In genomic region chr1:154726443-154726842, GRCh38 we compare ENCODE assay signal across 12 cellular contexts.
A peak's percentile ranks its signal among the peaks of the same experiment; 100 is the strongest.
DNase-seq lines count a peak whose midpoint lies in the region; ATAC-seq and TF ChIP-seq lines count a peak whose summit lies in the region.
"Had no signal": no experiment of that assay in that cellular context is flagged by ENCODE, and none has a peak within 500 bp of the region (broad histone marks: within the 10 kb centered on the region; RNA-seq: fewer than 3 reads in every experiment).

No MANE protein-coding gene starts in this region.

- POLR2A ChIA-PET in MCF 10A (lab: Yijun Ruan, JAX) (no interaction called here), SK-N-SH (lab: Yijun Ruan, JAX) (no interaction called here)
- POLR2A ChIA-PET in activated CD8-positive, alpha-beta T cell treated with anti-CD3 and anti-CD28 coated beads for 36 hours (lab: Charles Lee), result no interaction called here

- H3K27ac Mint-ChIP-seq in MCF 10A (ENCODE audit: low read depth, unreplicated experiment), result no peak overlapping the region
- H3K27ac Mint-ChIP-seq in activated CD8-positive, alpha-beta T cell treated with anti-CD3 and anti-CD28 coated beads for 36 hours, result no peak overlapping the region
- H3K27ac Mint-ChIP-seq: B cell had no signal

- peak; percentile 72 for ATAC-seq in activated CD8-positive, alpha-beta T cell treated with anti-CD3 and anti-CD28 coated beads for 36 hours
- ATAC-seq in GM21360 (IDR thresholded peaks at IDR 0.05; ENCODE audit: unreplicated experiment), result no peak

- H3K9ac ChIP-seq in SK-N-SH, result no peak overlapping the region

- no peaks in the 10 kb centered on the region for H3K27me3 Mint-ChIP-seq in MCF 10A (ENCODE audit: insufficient read depth, unreplicated experiment)
- no peaks in the 10 kb centered on the region for H3K27me3 Mint-ChIP-seq in activated CD8-positive, alpha-beta T cell treated with anti-CD3 and anti-CD28 coated beads for 36 hours

- DNase-seq in MCF 10A (ENCODE audit: unreplicated experiment), result peak; percentile 53
- no peak for DNase-seq in breast epithelium (ENCODE audit: low spot score in 2 of 2)
- DNase-seq in activated CD8-positive, alpha-beta T cell treated with anti-CD3 and anti-CD28 coated beads for 36 hours, result peak; percentile 35
- DNase-seq in iris pigment epithelial cell (ENCODE audit: low read depth), result peak; percentile 25
- no peak for DNase-seq in transverse colon
- no peak for DNase-seq in SKM-1 (lab: John Stamatoyannopoulos, UW; ENCODE audit: unreplicated experiment)
- no peak for DNase-seq in SK-N-SH
- DNase-seq: amniotic stem cell; effector CD8-positive, alpha-beta T cell; Kasumi-1 had no signal

- CTCF ChIA-PET in MCF 10A (lab: Yijun Ruan, JAX) (no interaction called here), SK-N-SH (lab: Yijun Ruan, JAX) (interaction anchor here (1.4 kb wide), 1 partner anchor 18 kb away, joined by 4 read pairs; no protein-coding TSS in a partner anchor)
- CTCF ChIA-PET in activated CD8-positive, alpha-beta T cell treated with anti-CD3 and anti-CD28 coated beads for 36 hours (lab: Charles Lee), result interaction anchor here (1.0 kb wide), 1 partner anchor 34 kb away, joined by 4 read pairs; no protein-coding TSS in a partner anchor

- H3K4me3 Mint-ChIP-seq in MCF 10A (ENCODE audit: unreplicated experiment), result no peak overlapping the region
- H3K4me3 Mint-ChIP-seq in activated CD8-positive, alpha-beta T cell treated with anti-CD3 and anti-CD28 coated beads for 36 hours, result no peak overlapping the region
- H3K4me3 Mint-ChIP-seq: B cell had no signal

- no peak overlapping the region for H3K4me3 ChIP-seq in breast epithelium
- no peak overlapping the region for H3K4me3 ChIP-seq in transverse colon
- H3K4me3 ChIP-seq in SK-N-SH (ENCODE audit: low read depth in 2 of 2, low read length in 1 of 2), result no peak overlapping the region

- no peak for TF ChIP-seq RAD21 in SK-N-SH (IDR thresholded peaks at IDR 0.05; ENCODE audit: low read length)

- H3K4me1 ChIP-seq in breast epithelium (peaks cover 0 to 8% of the 10 kb centered on the region in 2 donors), transverse colon (peaks cover 8 to 25% (median 15%) of the 10 kb centered on the region in 4 donors), SK-N-SH (ENCODE audit: control insufficient read depth in 1 of 2, insufficient read depth in 2 of 2, low read depth in 1 of 2, low read length in 1 of 2) (peaks cover 10 to 16% of the 10 kb centered on the region in 2 experiments; a peak in 2 of 4 replicates)

- no peaks in the 10 kb centered on the region for H3K9me2 ChIP-seq in SK-N-SH

- H3K4me1 Mint-ChIP-seq in MCF 10A (ENCODE audit: insufficient read depth, unreplicated experiment), result no peaks in the 10 kb centered on the region
- peaks cover 30% of the 10 kb centered on the region for H3K4me1 Mint-ChIP-seq in activated CD8-positive, alpha-beta T cell treated with anti-CD3 and anti-CD28 coated beads for 36 hours (ENCODE audit: low read depth)
- H3K4me1 Mint-ChIP-seq: B cell had no signal

- H3K36me3 Mint-ChIP-seq in MCF 10A (ENCODE audit: insufficient read depth, unreplicated experiment), result no peaks in the 10 kb centered on the region
- H3K36me3 Mint-ChIP-seq in activated CD8-positive, alpha-beta T cell treated with anti-CD3 and anti-CD28 coated beads for 36 hours (ENCODE audit: low read depth), result no peaks in the 10 kb centered on the region

- BruUV-seq in MCF 10A (replicated peaks; lab: Mats Ljungman, UMichigan), result no TSS peak

- no peak for TF ChIP-seq CTCF in MCF 10A (IDR thresholded peaks at IDR 0.05; ENCODE audit: unreplicated experiment)
- no peak for TF ChIP-seq CTCF in breast epithelium (IDR thresholded peaks at IDR 0.05)
- TF ChIP-seq CTCF in activated CD8-positive, alpha-beta T cell treated with anti-CD3 and anti-CD28 coated beads for 36 hours (IDR thresholded peaks at IDR 0.05), result no peak
- no peak for TF ChIP-seq CTCF in transverse colon (IDR thresholded peaks at IDR 0.05)
- no peak for TF ChIP-seq CTCF in SK-N-SH (IDR thresholded peaks at IDR 0.05)

- H3K9me3 Mint-ChIP-seq in MCF 10A (ENCODE audit: unreplicated experiment), result no peaks in the 10 kb centered on the region
- H3K9me3 Mint-ChIP-seq in activated CD8-positive, alpha-beta T cell treated with anti-CD3 and anti-CD28 coated beads for 36 hours, result no peaks in the 10 kb centered on the region

- H4K20me1 ChIP-seq in SK-N-SH (ENCODE audit: insufficient read depth), result no peaks in the 10 kb centered on the region

- TF ChIP-seq EP300 in transverse colon (IDR thresholded peaks at IDR 0.05; ENCODE audit: low read depth), result no peak
- no peak for TF ChIP-seq EP300 in SK-N-SH (IDR thresholded peaks at IDR 0.05; ENCODE audit: borderline replicate concordance in 1 of 2, low read depth in 1 of 2, low read length in 1 of 2)

- H2AFZ ChIP-seq in SK-N-SH (ENCODE audit: low read depth), result no peak overlapping the region

- no peaks in the 10 kb centered on the region for H3K79me2 ChIP-seq in SK-N-SH (ENCODE audit: insufficient read depth)

- intact Hi-C loops in MCF 10A (cut with micrococcal nuclease), result no loop called here
- intact Hi-C loops in breast epithelium (cut with DNase I; ENCODE audit: low total_unique reads), result loop anchor here (5.0 kb wide), 1 partner anchor 686 kb away; no protein-coding TSS in a partner anchor
- intact Hi-C loops in activated CD8-positive, alpha-beta T cell treated with anti-CD3 and anti-CD28 coated beads for 36 hours (cut with micrococcal nuclease), result no loop called here
- intact Hi-C loops in transverse colon (cut with DNase I; ENCODE audit: low total_unique reads), result no loop called here

- H3K27ac ChIP-seq in breast epithelium (no peak overlapping the region), transverse colon (peak overlapping the region in 3 of 4 donors; percentile 3 to 80 (median 15)), SK-N-SH (ENCODE audit: low read depth in 2 of 2, low read length in 1 of 2) (no peak overlapping the region)

- WGBS in transverse colon (ENCODE audit: low coverage in 1 of 2), 2 donors, result 56% methylated on average over 10 of the region's 10 CpGs; no CpG with 5 or more reads in 1 of the 2 donors
- WGBS in SK-N-SH (ENCODE audit: low lambda C conversion rate), result 68% methylated on average over 10 of the region's 10 CpGs

- no peaks in the 10 kb centered on the region for H3K27me3 ChIP-seq in breast epithelium
- no peaks in the 10 kb centered on the region for H3K27me3 ChIP-seq in transverse colon
- no peaks in the 10 kb centered on the region for H3K27me3 ChIP-seq in SK-N-SH (ENCODE audit: insufficient read depth)

- H3K4me2 ChIP-seq in SK-N-SH, result no peak overlapping the region

- H3K9me3 ChIP-seq in breast epithelium (no peaks in the 10 kb centered on the region), transverse colon (no peaks in the 10 kb centered on the region), SK-N-SH (no peaks in the 10 kb centered on the region)

- TF ChIP-seq POLR2A in breast epithelium (IDR thresholded peaks at IDR 0.05) (no peak), transverse colon (IDR thresholded peaks at IDR 0.05) (no peak)

- in situ Hi-C loops in transverse colon (cut with MboI; ENCODE audit: low pct_ligation_motif_present in 1 of 4, low pct_unique_long_range_greater_than_20kb in 1 of 4, low sequenced_read_pairs in 3 of 4), result no loop called here

- no peaks in the 10 kb centered on the region for H3F3A ChIP-seq in SK-N-SH (replicated peaks; ENCODE audit: insufficient read depth)

- no peaks in the 10 kb centered on the region for H3K36me3 ChIP-seq in breast epithelium
- no peaks in the 10 kb centered on the region for H3K36me3 ChIP-seq in transverse colon
- H3K36me3 ChIP-seq in SK-N-SH (replicated peaks in 1 of 2; ENCODE audit: control insufficient read depth in 1 of 2, insufficient read depth in 2 of 2, low read length in 1 of 2), result no peaks in the 10 kb centered on the region

TF ChIP-seq in SK-N-SH, 30 proteins besides CTCF, POLR2A, EP300 and RAD21 (continues in another document):
- no peak for TF ChIP-seq ZBTB33 (IDR thresholded peaks at IDR 0.05; ENCODE audit: borderline replicate concordance, low read depth)
- no peak for TF ChIP-seq RFX5 (IDR thresholded peaks at IDR 0.05; ENCODE audit: low read length)
- TF ChIP-seq TEAD4 (IDR thresholded peaks at IDR 0.05; ENCODE audit: borderline replicate concordance, insufficient read depth), result no peak
- no peak for TF ChIP-seq PBX3 (IDR thresholded peaks at IDR 0.05)
- TF ChIP-seq EZH2phosphoT487 (IDR thresholded peaks at IDR 0.05; ENCODE audit: borderline replicate concordance, low read depth), result no peak

Comparison
In these comparisons a context has a peak if more than half of its experiments do, and no peak if none do; other contexts are left out.
1. DNase-seq: peak in MCF 10A (single experiment), activated CD8-positive, alpha-beta T cell treated with anti-CD3 and anti-CD28 coated beads for 36 hours (single experiment) and iris pigment epithelial cell (single experiment); none in breast epithelium (0 of 2), transverse colon (single experiment), SKM-1 (single experiment) and SK-N-SH (single experiment).
2. H3K27ac ChIP-seq: peak in transverse colon (3 of 4); none in breast epithelium (0 of 2) and SK-N-SH (0 of 2).